In the genomic region with DNA sequence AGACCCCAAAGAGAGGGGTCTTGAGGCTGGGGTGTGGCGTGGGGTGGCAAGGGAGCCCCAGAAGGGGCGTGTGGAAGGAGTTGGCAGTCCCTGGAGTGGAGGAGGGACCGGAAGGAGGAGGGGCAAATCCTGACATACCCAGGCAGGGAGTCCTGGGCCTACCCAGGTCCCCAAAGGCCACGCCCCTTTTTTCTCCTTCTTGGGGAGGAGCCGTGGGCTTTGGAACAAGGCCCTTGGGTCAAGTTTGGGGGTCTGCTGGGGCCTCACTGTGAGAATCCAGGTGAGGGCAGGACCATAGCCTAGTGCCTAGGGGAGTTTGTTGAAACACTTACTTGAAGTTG, we compare ENCODE assay signal across 2 cellular contexts.
TF ChIP-seq lines count a peak whose summit lies in the region.

No MANE protein-coding gene starts in this region.

TF ChIP-seq in IMR-90, 13 proteins besides CTCF, POLR2A, EP300 and RAD21:
- TF ChIP-seq MAZ (IDR thresholded peaks at IDR 0.05; ENCODE audit: borderline replicate concordance, low read depth, low read length) (no peak), SMC3 (IDR thresholded peaks at IDR 0.05; ENCODE audit: low read depth, low read length) (no peak), MXI1 (IDR thresholded peaks at IDR 0.05; ENCODE audit: borderline replicate concordance, low read depth, low read length) (no peak), RFX5 (IDR thresholded peaks at IDR 0.05; ENCODE audit: low read depth, low read length) (no peak), BHLHE40 (IDR thresholded peaks at IDR 0.05; ENCODE audit: low read depth, low read length) (no peak), CHD1 (IDR thresholded peaks at IDR 0.05; ENCODE audit: low read depth, low read length) (no peak), MAFK (IDR thresholded peaks at IDR 0.05; ENCODE audit: low read depth, low read length) (no peak), NFE2L2 (IDR thresholded peaks at IDR 0.05; ENCODE audit: low read depth, low read length) (no peak), FOS (IDR thresholded peaks at IDR 0.05; ENCODE audit: low read depth, low read length) (no peak), CEBPB (IDR thresholded peaks at IDR 0.05; ENCODE audit: low read depth, low read length) (no peak), RCOR1 (IDR thresholded peaks at IDR 0.05; ENCODE audit: insufficient replicate concordance, low read length) (no peak)
- TF ChIP-seq, protein P1, sequence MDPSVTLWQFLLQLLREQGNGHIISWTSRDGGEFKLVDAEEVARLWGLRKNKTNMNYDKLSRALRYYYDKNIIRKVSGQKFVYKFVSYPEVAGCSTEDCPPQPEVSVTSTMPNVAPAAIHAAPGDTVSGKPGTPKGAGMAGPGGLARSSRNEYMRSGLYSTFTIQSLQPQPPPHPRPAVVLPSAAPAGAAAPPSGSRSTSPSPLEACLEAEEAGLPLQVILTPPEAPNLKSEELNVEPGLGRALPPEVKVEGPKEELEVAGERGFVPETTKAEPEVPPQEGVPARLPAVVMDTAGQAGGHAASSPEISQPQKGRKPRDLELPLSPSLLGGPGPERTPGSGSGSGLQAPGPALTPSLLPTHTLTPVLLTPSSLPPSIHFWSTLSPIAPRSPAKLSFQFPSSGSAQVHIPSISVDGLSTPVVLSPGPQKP (IDR thresholded peaks at IDR 0.05; ENCODE audit: borderline replicate concordance, low read depth, low read length), result no peak
- TF ChIP-seq, protein P2, sequence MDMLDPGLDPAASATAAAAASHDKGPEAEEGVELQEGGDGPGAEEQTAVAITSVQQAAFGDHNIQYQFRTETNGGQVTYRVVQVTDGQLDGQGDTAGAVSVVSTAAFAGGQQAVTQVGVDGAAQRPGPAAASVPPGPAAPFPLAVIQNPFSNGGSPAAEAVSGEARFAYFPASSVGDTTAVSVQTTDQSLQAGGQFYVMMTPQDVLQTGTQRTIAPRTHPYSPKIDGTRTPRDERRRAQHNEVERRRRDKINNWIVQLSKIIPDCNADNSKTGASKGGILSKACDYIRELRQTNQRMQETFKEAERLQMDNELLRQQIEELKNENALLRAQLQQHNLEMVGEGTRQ (IDR thresholded peaks at IDR 0.05; ENCODE audit: low read depth, low read length), result no peak

TF ChIP-seq in H1, 55 proteins besides CTCF, POLR2A, EP300 and RAD21:
- no peak for TF ChIP-seq RFX5 (IDR thresholded peaks at IDR 0.05; ENCODE audit: borderline replicate concordance, low read depth, low read length)
- TF ChIP-seq MAFK (IDR thresholded peaks at IDR 0.05; ENCODE audit: low read depth, low read length), result no peak
- TF ChIP-seq GTF2F1 (IDR thresholded peaks at IDR 0.05; ENCODE audit: borderline replicate concordance, low read depth, low read length), result no peak
- no peak for TF ChIP-seq TEAD4 (IDR thresholded peaks at IDR 0.05; ENCODE audit: low read depth, low read length)
- TF ChIP-seq SP1 (IDR thresholded peaks at IDR 0.05; ENCODE audit: low read depth, low read length), result no peak
- TF ChIP-seq NANOG (IDR thresholded peaks at IDR 0.05; ENCODE audit: insufficient read depth, low read depth, low read length, poor library complexity, severe bottlenecking), result no peak
- TF ChIP-seq, protein P3, sequence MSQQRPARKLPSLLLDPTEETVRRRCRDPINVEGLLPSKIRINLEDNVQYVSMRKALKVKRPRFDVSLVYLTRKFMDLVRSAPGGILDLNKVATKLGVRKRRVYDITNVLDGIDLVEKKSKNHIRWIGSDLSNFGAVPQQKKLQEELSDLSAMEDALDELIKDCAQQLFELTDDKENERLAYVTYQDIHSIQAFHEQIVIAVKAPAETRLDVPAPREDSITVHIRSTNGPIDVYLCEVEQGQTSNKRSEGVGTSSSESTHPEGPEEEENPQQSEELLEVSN (IDR thresholded peaks at IDR 0.05), result no peak
- TF ChIP-seq RNF2 (IDR thresholded peaks at IDR 0.05; ENCODE audit: borderline replicate concordance, low read depth, low read length, missing control alignments, poor library complexity, severe bottlenecking), result no peak
- no peak for TF ChIP-seq CBX5 (IDR thresholded peaks at IDR 0.05; ENCODE audit: low read depth, low read length)
- no peak for TF ChIP-seq TCF12 (IDR thresholded peaks at IDR 0.05; ENCODE audit: low read depth, low read length)
